ENCODE assay signal across 8 cellular contexts in the genomic region with DNA sequence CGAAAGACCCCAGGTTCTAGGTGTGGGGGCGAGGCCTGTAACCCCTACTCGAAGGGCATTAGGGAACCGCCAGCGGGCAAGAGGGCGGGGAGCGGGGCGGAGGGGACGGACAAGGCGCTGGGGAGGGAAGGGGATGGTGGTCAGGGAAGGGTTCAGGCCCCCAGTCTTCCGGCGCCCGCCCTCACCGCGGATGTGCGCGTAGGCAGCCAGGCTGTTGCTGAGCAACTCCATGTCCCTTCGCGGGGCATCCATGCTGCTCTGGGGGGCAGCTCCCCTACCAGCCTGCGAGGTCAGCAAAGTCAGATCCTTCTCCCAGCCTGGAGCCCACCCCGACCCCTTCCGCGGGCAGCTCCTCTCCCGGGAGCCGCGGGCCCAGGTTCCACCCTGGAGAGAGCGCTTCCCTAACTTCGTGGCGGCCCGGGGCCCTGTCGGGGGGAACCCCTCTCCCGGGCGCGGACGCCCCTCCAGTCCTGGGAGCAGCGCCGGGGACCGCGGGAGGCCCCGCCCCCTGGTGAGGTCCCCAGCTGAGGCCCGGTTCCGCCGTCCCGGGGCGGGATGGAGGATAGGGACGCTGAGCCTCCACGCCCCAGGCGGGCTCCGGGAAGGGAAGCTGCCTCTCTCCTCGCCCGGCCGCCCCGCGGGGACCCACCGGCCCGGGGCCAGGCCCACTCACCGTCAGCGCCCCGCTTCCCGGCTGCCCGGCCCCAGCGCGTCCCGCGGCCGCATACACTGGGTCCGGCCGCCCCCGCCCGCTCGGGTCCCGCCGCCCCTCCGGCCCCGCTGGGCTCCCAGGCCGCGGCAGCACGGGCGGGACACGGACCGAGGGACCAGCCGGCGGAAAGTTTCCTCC. TPM values are rescaled to one million over a fixed set of nuclear protein-coding genes. Genes with fewer than 3 reads are reported as not detected.
DNase-seq lines count a peak whose midpoint lies in the region; ATAC-seq and TF ChIP-seq lines count a peak whose summit lies in the region.

No MANE protein-coding gene starts in this region.

- H3K4me2 ChIP-seq in PC-9, result peak overlapping the region; percentile 69

- H3K27ac ChIP-seq in PC-9, result no peak overlapping the region
- peak overlapping the region; percentile 60 to 90 (median 84) for H3K27ac ChIP-seq in spleen

- no peaks in the 10 kb centered on the region for H3K79me2 ChIP-seq in PC-9 (ENCODE audit: low read depth)

- H4K20me1 ChIP-seq in PC-9 (ENCODE audit: insufficient read depth), result no peaks in the 10 kb centered on the region; the same call in 1 of the 2 replicates

- H3K36me3 ChIP-seq in PC-9 (ENCODE audit: low read depth), result no peaks in the 10 kb centered on the region
- H3K36me3 ChIP-seq in spleen, result peaks cover 0 to 7% (median 0%) of the 10 kb centered on the region in 6 donors

- BruUV-seq in PC-9 (replicated peaks; lab: Mats Ljungman, UMichigan), result no TSS peak

- H3K4me1 ChIP-seq in PC-9 (replicated peaks; ENCODE audit: insufficient read depth) (no peaks in the 10 kb centered on the region; the same call in 1 of the 2 replicates), spleen (peaks cover 13 to 67% (median 50%) of the 10 kb centered on the region in 6 donors)

- H3K9me3 ChIP-seq in PC-9 (ENCODE audit: insufficient read depth, low read depth) (no peaks in the 10 kb centered on the region), spleen (no peaks in the 10 kb centered on the region)

- WGBS in spleen, 5 donors, result 2 to 5% (median 2%) methylated on average over 19 to 83 of the region's 83 CpGs

- no peaks in the 10 kb centered on the region; the same call in 1 of the 2 replicates for H3F3A ChIP-seq in PC-9 (ENCODE audit: insufficient read depth, low read depth)

- POLR2A ChIA-PET in PC-9 (lab: Charles Lee; ENCODE audit: unreplicated experiment), result no interaction called here

- DNase-seq in activated naive CD4-positive, alpha-beta T cell treated with Interleukin-2 at 50 U/mL for 16 hours, result peak; percentile 43
- no peak for DNase-seq in activated naive CD4-positive, alpha-beta T cell (lab: John Stamatoyannopoulos, UW)
- DNase-seq in PC-9 (no peak), astrocyte of the spinal cord (ENCODE audit: low read depth, low spot score) (peak; percentile 61), iPS-NIHi7 (ENCODE audit: extremely low spot score) (peak; percentile 55), spleen (peak; percentile 88), NCI-H146 (lab: John Stamatoyannopoulos, UW) (no peak)

- TF ChIP-seq POLR2A in spleen (IDR thresholded peaks at IDR 0.05), result no peak

- no peaks in the 10 kb centered on the region for H3K27me3 ChIP-seq in PC-9 (ENCODE audit: insufficient read depth, low read depth)
- peaks cover 0 to 54% (median 0%) of the 10 kb centered on the region in 7 donors for H3K27me3 ChIP-seq in spleen (replicated peaks in 1 of 7)

- no peak overlapping the region for H2AFZ ChIP-seq in PC-9

- in situ Hi-C loops in astrocyte of the spinal cord (cut with HindIII; ENCODE audit: low sequenced_read_pairs), result no loop called here

- H3K4me3 ChIP-seq in PC-9 (peak overlapping the region; percentile 50; the same call in 1 of the 2 replicates), astrocyte of the spinal cord (ENCODE audit: low read depth, low read length) (peak overlapping the region; percentile 77), spleen (peak overlapping the region; percentile 59 to 91 (median 68))

- intact Hi-C loops in PC-9 (cut with micrococcal nuclease; ENCODE audit: unreplicated experiment), result no loop called here
- intact Hi-C loops in spleen (cut with DNase I; ENCODE audit: low total_unique reads), result no loop called here

- ATAC-seq in GM19351 (IDR thresholded peaks at IDR 0.05; ENCODE audit: unreplicated experiment), result no peak

- no peaks in the 10 kb centered on the region for H3K9me2 ChIP-seq in PC-9 (ENCODE audit: insufficient read depth)

- CTCF ChIA-PET in PC-9 (lab: Charles Lee), result no interaction called here

- TF ChIP-seq CTCF in PC-9 (conservative IDR thresholded peaks at IDR 0.05) (no peak), astrocyte of the spinal cord (IDR thresholded peaks at IDR 0.05; ENCODE audit: low read depth, low read length) (no peak), spleen (IDR thresholded peaks at IDR 0.05 in 8 of 11, conservative IDR thresholded peaks at IDR 0.05 in 3 of 11) (no peak)

RNA-seq across cellular contexts. Expression of a gene that starts 0.4 kb away (rescaled TPM):
- total RNA-seq in PC-9 (2021) (12.4 and 20.5 TPM in 2 replicates), spleen (10 to 100 TPM; 31.1 to 77.4 (median 43.7) TPM)
- 10 to 100 TPM; 17.2 to 45.1 (median 37.4) TPM for polyA plus RNA-seq in spleen

RNA-seq across cellular contexts. Expression of a gene that starts 16.8 kb away (rescaled TPM):
- total RNA-seq in PC-9 (2021) (18.3 and 25.9 TPM in 2 replicates), spleen (1 to 10 TPM; 1.7 to 9.4 (median 7.2) TPM)
- 1 to 10 TPM; 1.7 to 5.1 (median 1.9) TPM for polyA plus RNA-seq in spleen

Comparison
In these comparisons a context has a peak if more than half of its experiments do, and no peak if none do; other contexts are left out.
1. DNase-seq: peak in activated naive CD4-positive, alpha-beta T cell treated with Interleukin-2 at 50 U/mL for 16 hours (single experiment), astrocyte of the spinal cord (single experiment), iPS-NIHi7 (single experiment) and spleen (single experiment); none in activated naive CD4-positive, alpha-beta T cell (0 of 4), PC-9 (0 of 2) and NCI-H146 (single experiment).
2. Peak in every context shown above with its lines, with median percentiles within 50 percentile points of each other: H3K4me3 ChIP-seq.